ENCODE assay signal across 1 cellular context in the genomic region with DNA sequence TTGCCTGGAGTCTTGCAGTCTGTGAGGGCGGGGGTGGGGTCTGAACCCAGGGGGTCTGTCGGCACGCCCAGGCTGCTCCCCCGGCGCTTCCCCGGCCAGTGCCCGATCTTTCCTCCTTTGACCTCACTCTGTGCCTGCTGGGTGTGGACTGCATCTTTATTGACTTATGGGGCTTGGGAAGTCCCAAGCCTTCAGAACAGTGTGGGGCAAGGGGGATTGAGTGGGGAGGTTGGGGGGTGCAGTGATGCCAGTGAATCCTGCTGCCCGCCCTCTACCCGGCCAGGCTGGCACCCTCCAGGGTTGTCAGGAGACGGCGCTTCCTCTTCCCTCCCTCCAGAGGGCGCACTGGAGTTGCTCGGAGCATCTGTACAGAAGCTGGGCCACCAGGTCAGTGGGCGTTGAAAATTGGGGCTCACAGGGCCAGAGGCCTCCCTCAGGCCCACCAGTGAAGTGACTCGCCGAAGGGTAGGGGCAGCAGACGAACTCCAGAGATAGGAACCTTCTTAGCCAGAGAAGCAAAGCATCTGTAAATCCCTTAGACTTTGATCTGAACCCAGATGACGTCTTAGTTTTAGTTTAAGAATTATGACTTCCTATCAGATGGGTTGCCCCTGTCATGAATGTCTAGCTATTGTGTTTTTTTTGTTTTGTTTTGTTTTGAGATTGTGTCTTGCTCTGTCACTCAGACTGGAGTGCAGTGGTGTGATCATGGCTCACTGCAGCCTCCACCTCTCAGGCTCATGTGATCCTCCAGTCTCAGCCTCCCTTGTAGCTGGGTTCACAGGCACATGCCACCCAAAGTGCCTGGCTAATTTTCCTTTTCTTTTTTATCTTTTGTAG.
TF ChIP-seq lines count a peak whose summit lies in the region.

No MANE protein-coding gene starts in this region.

TF ChIP-seq in HepG2, 621 proteins besides CTCF, POLR2A, EP300 and RAD21 (continued from another document and continues in another):
- TF ChIP-seq, protein P1, sequence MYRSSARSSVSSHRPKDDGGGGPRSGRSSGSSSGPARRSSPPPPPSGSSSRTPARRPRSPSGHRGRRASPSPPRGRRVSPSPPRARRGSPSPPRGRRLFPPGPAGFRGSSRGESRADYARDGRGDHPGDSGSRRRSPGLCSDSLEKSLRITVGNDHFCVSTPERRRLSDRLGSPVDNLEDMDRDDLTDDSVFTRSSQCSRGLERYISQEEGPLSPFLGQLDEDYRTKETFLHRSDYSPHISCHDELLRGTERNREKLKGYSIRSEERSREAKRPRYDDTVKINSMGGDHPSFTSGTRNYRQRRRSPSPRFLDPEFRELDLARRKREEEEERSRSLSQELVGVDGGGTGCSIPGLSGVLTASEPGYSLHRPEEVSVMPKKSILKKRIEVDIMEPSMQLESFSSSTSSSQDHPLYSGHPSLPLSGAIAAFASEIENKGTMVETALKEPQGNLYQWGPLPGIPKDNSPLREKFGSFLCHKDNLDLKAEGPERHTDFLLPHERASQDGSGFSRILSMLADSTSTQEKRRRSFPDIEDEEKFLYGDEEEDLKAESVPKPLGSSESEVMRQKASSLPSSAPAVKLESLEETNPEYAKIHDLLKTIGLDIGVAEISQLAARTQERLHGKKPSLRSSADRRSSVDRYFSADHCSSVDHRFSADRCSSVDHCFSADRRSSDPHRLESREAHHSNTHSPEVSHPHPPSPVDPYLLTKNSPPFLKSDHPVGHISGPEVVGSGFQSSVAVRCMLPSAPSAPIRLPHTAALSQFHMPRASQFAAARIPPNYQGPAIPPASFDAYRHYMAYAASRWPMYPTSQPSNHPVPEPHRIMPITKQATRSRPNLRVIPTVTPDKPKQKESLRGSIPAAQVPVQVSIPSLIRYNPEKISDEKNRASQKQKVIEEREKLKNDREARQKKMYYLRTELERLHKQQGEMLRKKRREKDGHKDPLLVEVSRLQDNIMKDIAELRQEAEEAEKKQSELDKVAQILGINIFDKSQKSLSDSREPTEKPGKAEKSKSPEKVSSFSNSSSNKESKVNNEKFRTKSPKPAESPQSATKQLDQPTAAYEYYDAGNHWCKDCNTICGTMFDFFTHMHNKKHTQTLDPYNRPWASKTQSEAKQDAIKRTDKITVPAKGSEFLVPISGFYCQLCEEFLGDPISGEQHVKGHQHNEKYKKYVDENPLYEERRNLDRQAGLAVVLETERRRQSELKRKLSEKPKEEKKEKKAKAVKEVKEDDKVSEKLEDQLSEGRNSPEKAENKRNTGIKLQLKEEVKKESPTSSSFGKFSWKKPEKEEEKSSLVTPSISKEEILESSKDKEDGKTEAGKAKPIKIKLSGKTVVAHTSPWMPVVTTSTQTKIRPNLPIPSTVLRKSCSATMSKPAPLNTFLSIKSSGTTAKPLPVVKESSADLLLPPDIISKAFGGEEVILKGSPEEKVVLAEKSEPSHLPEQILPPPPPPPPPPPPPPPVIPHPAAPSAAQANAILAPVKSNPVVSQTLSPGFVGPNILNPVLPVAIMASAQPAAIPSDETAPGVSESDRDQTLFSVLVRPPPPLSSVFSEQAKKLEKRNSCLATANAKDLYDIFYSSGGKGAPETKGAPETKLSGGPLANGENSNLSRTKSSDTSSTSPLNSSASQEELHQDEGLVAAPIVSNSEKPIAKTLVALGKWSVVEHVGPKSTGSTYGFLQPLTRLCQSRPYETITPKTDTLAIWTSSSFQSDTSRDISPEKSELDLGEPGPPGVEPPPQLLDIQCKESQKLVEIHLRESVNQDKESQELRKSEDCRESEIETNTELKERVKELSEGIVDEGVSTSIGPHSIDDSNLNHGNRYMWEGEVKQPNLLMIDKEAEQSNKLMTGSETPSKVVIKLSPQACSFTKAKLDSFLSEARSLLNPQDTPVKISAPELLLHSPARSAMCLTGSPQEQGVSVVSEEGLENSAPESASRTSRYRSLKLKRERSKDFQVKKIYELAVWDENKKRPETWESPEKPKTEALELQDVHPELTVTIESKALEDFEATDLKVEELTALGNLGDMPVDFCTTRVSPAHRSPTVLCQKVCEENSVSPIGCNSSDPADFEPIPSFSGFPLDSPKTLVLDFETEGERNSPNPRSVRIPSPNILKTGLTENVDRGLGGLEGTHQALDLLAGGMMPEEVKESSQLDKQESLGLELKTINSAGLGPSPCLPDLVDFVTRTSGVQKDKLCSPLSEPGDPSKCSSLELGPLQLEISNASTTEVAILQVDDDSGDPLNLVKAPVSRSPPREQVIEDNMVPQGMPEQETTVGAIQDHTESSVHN (CRISPR knock-in tag; IDR thresholded peaks at IDR 0.05) = no peak
- TF ChIP-seq FOXK1 (CRISPR knock-in tag; IDR thresholded peaks at IDR 0.05; ENCODE audit: borderline replicate concordance, low read depth) (no peak), PHF8 (CRISPR knock-in tag; IDR thresholded peaks at IDR 0.05) (no peak), HNF4A (CRISPR knock-in tag; IDR thresholded peaks at IDR 0.05) (no peak), ZNF564 (CRISPR knock-in tag; IDR thresholded peaks at IDR 0.05) (no peak), ZBED4 (CRISPR knock-in tag; IDR thresholded peaks at IDR 0.05; ENCODE audit: borderline replicate concordance) (no peak), ZSCAN12 (CRISPR knock-in tag; IDR thresholded peaks at IDR 0.05) (no peak), RAD51 (IDR thresholded peaks at IDR 0.05; ENCODE audit: borderline replicate concordance) (no peak), ZNF556 (CRISPR knock-in tag; IDR thresholded peaks at IDR 0.05; ENCODE audit: borderline replicate concordance) (no peak), SOX5 (CRISPR knock-in tag; IDR thresholded peaks at IDR 0.05; ENCODE audit: borderline replicate concordance) (no peak), STAG1 (CRISPR knock-in tag; IDR thresholded peaks at IDR 0.05) (peak; percentile 64), HNRNPUL1 (IDR thresholded peaks at IDR 0.05; ENCODE audit: low read depth, low read length) (no peak), IRF9 (CRISPR knock-in tag; IDR thresholded peaks at IDR 0.05; ENCODE audit: borderline replicate concordance) (no peak), ZNF619 (CRISPR knock-in tag; IDR thresholded peaks at IDR 0.05) (peak; percentile 43; the same call in 1 of the 2 replicates), ZNF567 (CRISPR knock-in tag; IDR thresholded peaks at IDR 0.05; ENCODE audit: borderline replicate concordance) (no peak), ELF4 (CRISPR knock-in tag; IDR thresholded peaks at IDR 0.05; ENCODE audit: borderline replicate concordance) (no peak), ZEB1 (IDR thresholded peaks at IDR 0.05; ENCODE audit: insufficient replicate concordance, low read depth) (no peak), PITX1 (CRISPR knock-in tag; IDR thresholded peaks at IDR 0.05) (no peak), HCFC1 (IDR thresholded peaks at IDR 0.05; ENCODE audit: low read depth, low read length) (no peak), NFYC (CRISPR knock-in tag; IDR thresholded peaks at IDR 0.05) (no peak), ARID4A (CRISPR knock-in tag; IDR thresholded peaks at IDR 0.05; ENCODE audit: borderline replicate concordance) (peak; percentile 42; the same call in 1 of the 2 replicates)
- TF ChIP-seq, protein P2, sequence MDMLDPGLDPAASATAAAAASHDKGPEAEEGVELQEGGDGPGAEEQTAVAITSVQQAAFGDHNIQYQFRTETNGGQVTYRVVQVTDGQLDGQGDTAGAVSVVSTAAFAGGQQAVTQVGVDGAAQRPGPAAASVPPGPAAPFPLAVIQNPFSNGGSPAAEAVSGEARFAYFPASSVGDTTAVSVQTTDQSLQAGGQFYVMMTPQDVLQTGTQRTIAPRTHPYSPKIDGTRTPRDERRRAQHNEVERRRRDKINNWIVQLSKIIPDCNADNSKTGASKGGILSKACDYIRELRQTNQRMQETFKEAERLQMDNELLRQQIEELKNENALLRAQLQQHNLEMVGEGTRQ (IDR thresholded peaks at IDR 0.05; ENCODE audit: low read depth, low read length) = no peak
- TF ChIP-seq, protein P2 (CRISPR knock-in tag; IDR thresholded peaks at IDR 0.05; ENCODE audit: borderline replicate concordance) = no peak
- TF ChIP-seq, protein P3, sequence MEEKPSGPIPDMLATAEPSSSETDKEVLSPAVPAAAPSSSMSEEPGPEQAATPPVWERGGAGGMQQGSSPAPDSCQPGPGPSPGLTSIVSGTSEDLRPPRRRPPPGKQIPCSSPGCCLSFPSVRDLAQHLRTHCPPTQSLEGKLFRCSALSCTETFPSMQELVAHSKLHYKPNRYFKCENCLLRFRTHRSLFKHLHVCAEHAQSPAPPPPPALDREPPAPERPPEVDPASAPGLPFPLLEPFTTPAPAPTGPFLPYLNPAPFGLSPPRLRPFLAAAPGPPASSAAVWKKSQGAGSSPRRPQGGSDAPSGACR (CRISPR knock-in tag; IDR thresholded peaks at IDR 0.05) = no peak
- TF ChIP-seq, protein P4, sequence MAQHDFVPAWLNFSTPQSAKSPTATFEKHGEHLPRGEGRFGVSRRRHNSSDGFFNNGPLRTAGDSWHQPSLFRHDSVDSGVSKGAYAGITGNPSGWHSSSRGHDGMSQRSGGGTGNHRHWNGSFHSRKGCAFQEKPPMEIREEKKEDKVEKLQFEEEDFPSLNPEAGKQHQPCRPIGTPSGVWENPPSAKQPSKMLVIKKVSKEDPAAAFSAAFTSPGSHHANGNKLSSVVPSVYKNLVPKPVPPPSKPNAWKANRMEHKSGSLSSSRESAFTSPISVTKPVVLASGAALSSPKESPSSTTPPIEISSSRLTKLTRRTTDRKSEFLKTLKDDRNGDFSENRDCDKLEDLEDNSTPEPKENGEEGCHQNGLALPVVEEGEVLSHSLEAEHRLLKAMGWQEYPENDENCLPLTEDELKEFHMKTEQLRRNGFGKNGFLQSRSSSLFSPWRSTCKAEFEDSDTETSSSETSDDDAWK (CRISPR knock-in tag; IDR thresholded peaks at IDR 0.05) = no peak
- TF ChIP-seq, protein P5, sequence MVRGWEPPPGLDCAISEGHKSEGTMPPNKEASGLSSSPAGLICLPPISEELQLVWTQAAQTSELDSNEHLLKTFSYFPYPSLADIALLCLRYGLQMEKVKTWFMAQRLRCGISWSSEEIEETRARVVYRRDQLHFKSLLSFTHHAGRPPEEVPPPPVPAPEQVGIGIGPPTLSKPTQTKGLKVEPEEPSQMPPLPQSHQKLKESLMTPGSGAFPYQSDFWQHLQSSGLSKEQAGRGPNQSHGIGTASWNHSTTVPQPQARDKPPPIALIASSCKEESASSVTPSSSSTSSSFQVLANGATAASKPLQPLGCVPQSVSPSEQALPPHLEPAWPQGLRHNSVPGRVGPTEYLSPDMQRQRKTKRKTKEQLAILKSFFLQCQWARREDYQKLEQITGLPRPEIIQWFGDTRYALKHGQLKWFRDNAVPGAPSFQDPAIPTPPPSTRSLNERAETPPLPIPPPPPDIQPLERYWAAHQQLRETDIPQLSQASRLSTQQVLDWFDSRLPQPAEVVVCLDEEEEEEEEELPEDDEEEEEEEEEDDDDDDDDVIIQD (CRISPR knock-in tag; IDR thresholded peaks at IDR 0.05; ENCODE audit: low read depth) = no peak
